ENCODE assay signal across 21 cellular contexts in the genomic region with DNA sequence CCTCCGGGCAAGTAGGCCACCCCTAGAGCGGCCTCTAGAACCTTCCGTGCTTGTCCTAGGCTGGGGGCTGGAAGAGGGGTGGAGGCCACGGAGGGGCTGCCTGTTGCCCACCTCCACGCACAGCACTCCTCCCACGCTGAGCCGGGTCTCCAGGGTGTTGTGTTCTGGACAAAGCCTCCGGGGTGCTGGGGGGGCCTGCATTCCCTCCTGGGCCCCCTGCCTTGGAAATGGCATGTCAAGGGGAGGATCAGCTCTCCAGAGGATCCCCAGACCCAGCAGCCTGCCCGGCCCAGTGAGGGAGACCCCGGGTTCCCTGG.
"Had no signal": no experiment of that assay in that cellular context is flagged by ENCODE, and none has a peak within 500 bp of the region (broad histone marks: within the 10 kb centered on the region; RNA-seq: fewer than 3 reads in every experiment).

No MANE protein-coding gene starts in this region.

- H3K36me3 ChIP-seq: esophagus muscularis mucosa, thoracic aorta, upper lobe of right lung had no signal

- DNase-seq: activated CD4-positive, alpha-beta memory T cell treated with anti-CD3 and anti-CD28 coated beads for 36 hours; activated CD4-positive, alpha-beta T cell treated with anti-CD3 and anti-CD28 coated beads for 48 hours; activated effector memory CD4-positive, alpha-beta T cell treated with anti-CD3 and anti-CD28 coated beads, Interleukin-2, amount 50 U/mL, for 16 hours; activated naive CD4-positive, alpha-beta T cell treated with anti-CD3 and anti-CD28 coated beads, Interleukin-2, amount 10 ng/mL, durations not matched to agents 7 days and 5 days; activated T-cell treated with anti-CD3 and anti-CD28 coated beads for 4 hours; amygdala; effector memory CD8-positive, alpha-beta T cell; hippocampal formation; mammary epithelial cell; occipital lobe; stimulated activated CD4-positive, alpha-beta T cell treated with anti-CD3 and anti-CD28 coated beads, Interleukin-2, amount 100 ng/mL, for 48 hours; stimulated activated CD8-positive, alpha-beta memory T cell treated with anti-CD3 and anti-CD28 coated beads, Interleukin-4, amount 100 ng/mL, for 48 hours; stimulated activated naive B cell treated with anti-CD40 and anti-IgM and Interleukin-4, amounts not matched to agents 10 μg/mL and 1 μg/mL and 100 μg/mL, for 72 hours; SW 1271; T-helper 17 cell had no signal

- H3K4me2 ChIP-seq: smooth muscle cell had no signal

- ATAC-seq: effector memory CD8-positive, alpha-beta T cell; stimulated activated naive B cell treated with anti-CD40 and anti-IgM and Interleukin-4, amounts not matched to agents 10 μg/mL and 1 μg/mL and 100 μg/mL, for 72 hours; T-helper 17 cell had no signal

- H3K4me3 ChIP-seq: esophagus muscularis mucosa, smooth muscle cell, thoracic aorta, upper lobe of right lung had no signal

- H3K27ac ChIP-seq: esophagus muscularis mucosa, thoracic aorta, upper lobe of right lung had no signal

- H3K27me3 ChIP-seq: esophagus muscularis mucosa, upper lobe of right lung had no signal

- H3K9me3 ChIP-seq: esophagus muscularis mucosa, thoracic aorta, upper lobe of right lung had no signal

- FAIRE-seq: endothelial cell of umbilical vein, frontal cortex had no signal
